ENCODE assay signal across 8 cellular contexts in genomic region chr18:49399003-49399402, GRCh38.
DNase-seq lines count a peak whose midpoint lies in the region; ATAC-seq and TF ChIP-seq lines count a peak whose summit lies in the region.

No MANE protein-coding gene starts in this region.

- H3K9me3 ChIP-seq in neutrophil (no peaks in the 10 kb centered on the region), vagina (no peaks in the 10 kb centered on the region)

- H3K27ac ChIP-seq in neutrophil (peak overlapping the region; percentile 83), vagina (no peak overlapping the region)

- DNase-seq in vagina (ENCODE audit: extremely low spot score in 2 of 2), result no peak
- DNase-seq in NCI-H524 (lab: John Stamatoyannopoulos, UW), result no peak
- no peak for DNase-seq in amniotic stem cell (lab: John Stamatoyannopoulos, UW)
- DNase-seq in 8988T, result no peak

- H3K27me3 Mint-ChIP-seq in activated T-helper 17 cell treated with anti-CD3 and anti-CD28 coated beads, Interleukin-2, amount 50 U/mL, for 72 hours, result no peaks in the 10 kb centered on the region

- H3K27ac Mint-ChIP-seq in activated T-helper 17 cell treated with anti-CD3 and anti-CD28 coated beads, Interleukin-2, amount 50 U/mL, for 72 hours, result peak overlapping the region; percentile 69

- peak overlapping the region; percentile 63 for H3K4me3 Mint-ChIP-seq in activated T-helper 17 cell treated with anti-CD3 and anti-CD28 coated beads, Interleukin-2, amount 50 U/mL, for 72 hours

- intact Hi-C loops in vagina (cut with DNase I), result no loop called here

- H3K36me3 ChIP-seq in neutrophil, result no peaks in the 10 kb centered on the region
- H3K36me3 ChIP-seq in vagina, result no peaks in the 10 kb centered on the region

- H3K27me3 ChIP-seq in neutrophil (no peaks in the 10 kb centered on the region), vagina (no peaks in the 10 kb centered on the region)

- H3K4me1 ChIP-seq in neutrophil (ENCODE audit: control insufficient read depth in 1 of 2, insufficient read depth in 1 of 2, low read depth in 1 of 2, low read length in 1 of 2), result peaks cover 46 to 59% of the 10 kb centered on the region in 2 experiments
- peaks cover 13% of the 10 kb centered on the region for H3K4me1 ChIP-seq in vagina

- peaks cover 37% of the 10 kb centered on the region for H3K4me1 Mint-ChIP-seq in activated T-helper 17 cell treated with anti-CD3 and anti-CD28 coated beads, Interleukin-2, amount 50 U/mL, for 72 hours

- TF ChIP-seq POLR2A in vagina (IDR thresholded peaks at IDR 0.05), result no peak

- ATAC-seq in GM18861 (IDR thresholded peaks at IDR 0.05; ENCODE audit: unreplicated experiment) (peak; percentile 52), HG02852 (IDR thresholded peaks at IDR 0.05; ENCODE audit: unreplicated experiment) (peak; percentile 79)
- ATAC-seq in activated T-helper 17 cell treated with anti-CD3 and anti-CD28 coated beads, Interleukin-2, amount 50 U/mL, for 72 hours (replicated peaks), result peak; percentile 65

- no peaks in the 10 kb centered on the region for H3K9me3 Mint-ChIP-seq in activated T-helper 17 cell treated with anti-CD3 and anti-CD28 coated beads, Interleukin-2, amount 50 U/mL, for 72 hours

- peaks cover 19% of the 10 kb centered on the region for H3K36me3 Mint-ChIP-seq in activated T-helper 17 cell treated with anti-CD3 and anti-CD28 coated beads, Interleukin-2, amount 50 U/mL, for 72 hours (ENCODE audit: low read depth)

- H3K4me3 ChIP-seq in neutrophil (ENCODE audit: low read depth in 1 of 2, low read length in 1 of 2) (peak overlapping the region; percentile 26 to 36), vagina (no peak overlapping the region)

- TF ChIP-seq CTCF in neutrophil (IDR thresholded peaks at IDR 0.05) (no peak), vagina (IDR thresholded peaks at IDR 0.05) (no peak)

Comparison
In these comparisons a context has a peak if more than half of its experiments do, and no peak if none do; other contexts are left out.
1. H3K4me3 ChIP-seq: peak in neutrophil (2 of 2); none in vagina (0 of 2).
2. Peak in every context shown above with its lines, with median percentiles within 50 percentile points of each other: ATAC-seq.